Comparison of ENCODE assay signal across 1 cellular context in the genomic region with DNA sequence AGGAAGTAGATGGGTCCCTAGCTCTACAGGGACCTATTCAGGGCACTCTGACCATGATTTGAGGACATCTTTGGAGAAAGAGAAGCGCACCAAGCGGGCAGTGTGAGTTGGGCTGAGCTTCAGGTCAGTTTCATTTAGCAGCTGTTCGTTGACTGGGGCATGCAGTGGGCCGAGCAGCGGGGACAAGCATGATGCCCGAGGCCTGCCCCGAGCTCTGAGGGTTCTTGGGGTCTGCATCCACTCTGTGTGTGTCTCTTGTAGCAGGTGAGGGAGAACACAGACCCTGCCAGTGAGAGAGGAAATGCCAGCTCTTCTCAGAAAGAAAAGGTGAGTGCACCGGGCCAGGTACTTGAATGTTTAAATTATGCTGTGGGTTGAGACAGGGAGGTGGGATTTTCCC.
TF ChIP-seq lines count a peak whose summit lies in the region.

No MANE protein-coding gene starts in this region.

TF ChIP-seq in WTC11, 78 proteins besides CTCF, POLR2A, EP300 and RAD21:
- TF ChIP-seq FOXJ3 (CRISPR knock-in tag; IDR thresholded peaks at IDR 0.05; ENCODE audit: borderline replicate concordance) = no peak
- no peak for TF ChIP-seq NFYB (CRISPR knock-in tag; conservative IDR thresholded peaks at IDR 0.05; ENCODE audit: low read depth)
- TF ChIP-seq ZNF423 (CRISPR knock-in tag; IDR thresholded peaks at IDR 0.05) = no peak
- TF ChIP-seq IRF2 (CRISPR knock-in tag; IDR thresholded peaks at IDR 0.05; ENCODE audit: borderline replicate concordance, low read depth) = no peak
- no peak for TF ChIP-seq ZNF219 (CRISPR knock-in tag; IDR thresholded peaks at IDR 0.05; ENCODE audit: borderline replicate concordance)
- TF ChIP-seq GRHL2 (CRISPR knock-in tag; IDR thresholded peaks at IDR 0.05; ENCODE audit: insufficient replicate concordance, severe bottlenecking) = no peak
- no peak for TF ChIP-seq USF2 (CRISPR knock-in tag; IDR thresholded peaks at IDR 0.05)
- TF ChIP-seq ZNF416 (CRISPR knock-in tag; IDR thresholded peaks at IDR 0.05) = no peak
- TF ChIP-seq ZNF425 (CRISPR knock-in tag; conservative IDR thresholded peaks at IDR 0.05) = no peak
- no peak for TF ChIP-seq NR1H2 (CRISPR knock-in tag; IDR thresholded peaks at IDR 0.05)
- no peak for TF ChIP-seq NR3C1 (CRISPR knock-in tag; conservative IDR thresholded peaks at IDR 0.05; ENCODE audit: low read depth)
- TF ChIP-seq ZMAT4 (CRISPR knock-in tag; IDR thresholded peaks at IDR 0.05) = no peak
- no peak for TF ChIP-seq CREM (CRISPR knock-in tag; IDR thresholded peaks at IDR 0.05)
- no peak for TF ChIP-seq ELF4 (CRISPR knock-in tag; IDR thresholded peaks at IDR 0.05; ENCODE audit: low read depth)
- TF ChIP-seq, protein P1, sequence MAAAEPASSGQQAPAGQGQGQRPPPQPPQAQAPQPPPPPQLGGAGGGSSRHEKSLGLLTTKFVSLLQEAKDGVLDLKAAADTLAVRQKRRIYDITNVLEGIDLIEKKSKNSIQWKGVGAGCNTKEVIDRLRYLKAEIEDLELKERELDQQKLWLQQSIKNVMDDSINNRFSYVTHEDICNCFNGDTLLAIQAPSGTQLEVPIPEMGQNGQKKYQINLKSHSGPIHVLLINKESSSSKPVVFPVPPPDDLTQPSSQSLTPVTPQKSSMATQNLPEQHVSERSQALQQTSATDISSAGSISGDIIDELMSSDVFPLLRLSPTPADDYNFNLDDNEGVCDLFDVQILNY (CRISPR knock-in tag; IDR thresholded peaks at IDR 0.05) = no peak
- no peak for TF ChIP-seq CBFB (CRISPR knock-in tag; IDR thresholded peaks at IDR 0.05; ENCODE audit: low read depth)
- TF ChIP-seq ESRRA (CRISPR knock-in tag; IDR thresholded peaks at IDR 0.05; ENCODE audit: borderline replicate concordance) = no peak
